Comparison of ENCODE assay signal across 9 cellular contexts in genomic region chr16:11310997-11311561, GRCh38. TPM values are rescaled to one million over a fixed set of nuclear protein-coding genes. Genes with fewer than 3 reads are reported as not detected.
DNase-seq lines count a peak whose midpoint lies in the region; ATAC-seq and TF ChIP-seq lines count a peak whose summit lies in the region.
"Had no signal": no experiment of that assay in that cellular context is flagged by ENCODE, and none has a peak within 500 bp of the region (broad histone marks: within the 10 kb centered on the region; RNA-seq: fewer than 3 reads in every experiment).

No MANE protein-coding gene starts in this region.

- H3K4me3 Mint-ChIP-seq in CD4-positive, CD25-positive, alpha-beta regulatory T cell = peak overlapping the region in 3 of 4 donors; percentile 76 to 86 (median 86)
- H3K4me3 Mint-ChIP-seq in activated naive CD8-positive, alpha-beta T cell = peak overlapping the region; percentile 69

- H4K20me1 ChIP-seq in KMS-11 (ENCODE audit: insufficient read depth) = no peaks in the 10 kb centered on the region

- no peaks in the 10 kb centered on the region for H3K9me3 ChIP-seq in CD4-positive, CD25-positive, alpha-beta regulatory T cell (ENCODE audit: control insufficient read depth in 2 of 2, low read length in 2 of 2)

- no peaks in the 10 kb centered on the region for H3K36me3 ChIP-seq in CD4-positive, CD25-positive, alpha-beta regulatory T cell (ENCODE audit: control insufficient read depth, insufficient read depth, low read length)
- no peaks in the 10 kb centered on the region for H3K36me3 ChIP-seq in KMS-11 (ENCODE audit: insufficient read depth)

- peak overlapping the region; percentile 84 to 92 (median 90) for H3K27ac Mint-ChIP-seq in CD4-positive, CD25-positive, alpha-beta regulatory T cell
- peak overlapping the region; percentile 76 for H3K27ac Mint-ChIP-seq in activated naive CD8-positive, alpha-beta T cell

- H3K79me2 ChIP-seq in KMS-11 (ENCODE audit: insufficient read depth, low read depth) = no peaks in the 10 kb centered on the region

- H3K9ac ChIP-seq in KMS-11 = peak overlapping the region; percentile 39; the same call in 1 of the 2 replicates

- TF ChIP-seq CTCF in KMS-11 (conservative IDR thresholded peaks at IDR 0.05; ENCODE audit: low read depth, low read length) = no peak

- peaks cover 4% of the 10 kb centered on the region for H3K27me3 Mint-ChIP-seq in CD4-positive, CD25-positive, alpha-beta regulatory T cell
- H3K27me3 Mint-ChIP-seq in activated naive CD8-positive, alpha-beta T cell = no peaks in the 10 kb centered on the region

- H3K27ac ChIP-seq in CD4-positive, CD25-positive, alpha-beta regulatory T cell (ENCODE audit: insufficient read depth, low read length, poor library complexity, severe bottlenecking) = peak overlapping the region; percentile 48
- peak overlapping the region; percentile 89 for H3K27ac ChIP-seq in KMS-11

- H3K27me3 ChIP-seq in CD4-positive, CD25-positive, alpha-beta regulatory T cell (ENCODE audit: control insufficient read depth, insufficient read depth, low read length) = no peaks in the 10 kb centered on the region
- no peaks in the 10 kb centered on the region for H3K27me3 ChIP-seq in KMS-11 (ENCODE audit: insufficient read depth, low read depth)

- peak; percentile 63 to 76 for ATAC-seq in CD4-positive, CD25-positive, alpha-beta regulatory T cell (ENCODE audit: low read depth in 2 of 2)
- peak; percentile 35 for ATAC-seq in GM19452 (IDR thresholded peaks at IDR 0.05; ENCODE audit: unreplicated experiment)

- no peaks in the 10 kb centered on the region for H3K36me3 Mint-ChIP-seq in CD4-positive, CD25-positive, alpha-beta regulatory T cell
- H3K36me3 Mint-ChIP-seq in activated naive CD8-positive, alpha-beta T cell = no peaks in the 10 kb centered on the region

- H3K9me3 Mint-ChIP-seq in CD4-positive, CD25-positive, alpha-beta regulatory T cell = no peaks in the 10 kb centered on the region
- no peaks in the 10 kb centered on the region for H3K9me3 Mint-ChIP-seq in activated naive CD8-positive, alpha-beta T cell (ENCODE audit: low read depth)

- peak overlapping the region; percentile 62 for H3K4me3 ChIP-seq in CD4-positive, CD25-positive, alpha-beta regulatory T cell (ENCODE audit: low read depth, low read length)
- no peak overlapping the region for H3K4me3 ChIP-seq in KMS-11 (IDR thresholded peaks at IDR 0.05; ENCODE audit: insufficient read depth, low read depth, low read length)

- H3K4me1 ChIP-seq in CD4-positive, CD25-positive, alpha-beta regulatory T cell (ENCODE audit: control insufficient read depth, insufficient read depth, low read length, poor library complexity, severe bottlenecking) = peaks cover 43% of the 10 kb centered on the region
- peaks cover 77% of the 10 kb centered on the region for H3K4me1 ChIP-seq in KMS-11 (ENCODE audit: low read depth, poor library complexity, severe bottlenecking)

- peak in 2 of 3 donors; percentile 70 to 88 for DNase-seq in CD4-positive, CD25-positive, alpha-beta regulatory T cell
- DNase-seq in NCI-H1092 treated with DMSO at 0.1 percent for 48 hours (lab: John Stamatoyannopoulos, UW) = no peak
- DNase-seq in COLO668 (lab: John Stamatoyannopoulos, UW; ENCODE audit: unreplicated experiment) = no peak
- DNase-seq in activated CD8-positive, alpha-beta memory T cell treated with anti-CD3 and anti-CD28 coated beads, Interleukin-2, amount 50 U/mL, for 48 hours = no peak
- no peak for DNase-seq in NCI-H2107 (lab: John Stamatoyannopoulos, UW)

- H3K4me2 ChIP-seq in KMS-11 = peak overlapping the region; percentile 70

- peaks cover 0 to 40% (median 21%) of the 10 kb centered on the region in 4 donors for H3K4me1 Mint-ChIP-seq in CD4-positive, CD25-positive, alpha-beta regulatory T cell
- H3K4me1 Mint-ChIP-seq in activated naive CD8-positive, alpha-beta T cell (ENCODE audit: low read depth) = peaks cover 48% of the 10 kb centered on the region

- H2AFZ ChIP-seq in KMS-11 (ENCODE audit: low read depth) = no peak overlapping the region

RNA-seq across cellular contexts. Expression of gene PRM1, which starts 29.9 kb away (rescaled TPM):
- total RNA-seq in CD4-positive, CD25-positive, alpha-beta regulatory T cell = not detected
- polyA plus RNA-seq in CD4-positive, CD25-positive, alpha-beta regulatory T cell = not detected
- total RNA-seq: urinary bladder had no signal
- polyA plus RNA-seq: urinary bladder had no signal

RNA-seq across cellular contexts. Expression of gene RMI2, which starts 34.2 kb away (rescaled TPM):
- total RNA-seq in CD4-positive, CD25-positive, alpha-beta regulatory T cell = 4.3 TPM
- polyA plus RNA-seq in CD4-positive, CD25-positive, alpha-beta regulatory T cell = 10 to 100 TPM in 2 of 4 donors, 1 to 10 TPM in 2; 7.4 to 15.3 (median 11.1) TPM

RNA-seq across cellular contexts. Expression of gene PRM2, which starts 34.8 kb away (rescaled TPM):
- total RNA-seq in CD4-positive, CD25-positive, alpha-beta regulatory T cell = not detected
- polyA plus RNA-seq in CD4-positive, CD25-positive, alpha-beta regulatory T cell = not detected
- total RNA-seq: urinary bladder had no signal
- polyA plus RNA-seq: urinary bladder had no signal

RNA-seq across cellular contexts. Expression of gene PRM3, which starts 37.6 kb away (rescaled TPM):
- not detected for total RNA-seq in CD4-positive, CD25-positive, alpha-beta regulatory T cell
- polyA plus RNA-seq in CD4-positive, CD25-positive, alpha-beta regulatory T cell = not detected
- total RNA-seq: urinary bladder had no signal
- polyA plus RNA-seq: urinary bladder had no signal

RNA-seq across cellular contexts. Expression of gene TNP2, which starts 42.0 kb away (rescaled TPM):
- not detected for total RNA-seq in CD4-positive, CD25-positive, alpha-beta regulatory T cell
- polyA plus RNA-seq in CD4-positive, CD25-positive, alpha-beta regulatory T cell = not detected
- total RNA-seq: urinary bladder had no signal
- polyA plus RNA-seq: urinary bladder had no signal

Comparison
In these comparisons a context has a peak if more than half of its experiments do, and no peak if none do; other contexts are left out.
1. DNase-seq: peak in CD4-positive, CD25-positive, alpha-beta regulatory T cell (2 of 3); none in NCI-H1092 treated with DMSO at 0.1 percent for 48 hours (single experiment), COLO668 (single experiment), activated CD8-positive, alpha-beta memory T cell treated with anti-CD3 and anti-CD28 coated beads, Interleukin-2, amount 50 U/mL, for 48 hours (single experiment) and NCI-H2107 (single experiment).